ENCODE assay signal across 1 cellular context in the genomic region with DNA sequence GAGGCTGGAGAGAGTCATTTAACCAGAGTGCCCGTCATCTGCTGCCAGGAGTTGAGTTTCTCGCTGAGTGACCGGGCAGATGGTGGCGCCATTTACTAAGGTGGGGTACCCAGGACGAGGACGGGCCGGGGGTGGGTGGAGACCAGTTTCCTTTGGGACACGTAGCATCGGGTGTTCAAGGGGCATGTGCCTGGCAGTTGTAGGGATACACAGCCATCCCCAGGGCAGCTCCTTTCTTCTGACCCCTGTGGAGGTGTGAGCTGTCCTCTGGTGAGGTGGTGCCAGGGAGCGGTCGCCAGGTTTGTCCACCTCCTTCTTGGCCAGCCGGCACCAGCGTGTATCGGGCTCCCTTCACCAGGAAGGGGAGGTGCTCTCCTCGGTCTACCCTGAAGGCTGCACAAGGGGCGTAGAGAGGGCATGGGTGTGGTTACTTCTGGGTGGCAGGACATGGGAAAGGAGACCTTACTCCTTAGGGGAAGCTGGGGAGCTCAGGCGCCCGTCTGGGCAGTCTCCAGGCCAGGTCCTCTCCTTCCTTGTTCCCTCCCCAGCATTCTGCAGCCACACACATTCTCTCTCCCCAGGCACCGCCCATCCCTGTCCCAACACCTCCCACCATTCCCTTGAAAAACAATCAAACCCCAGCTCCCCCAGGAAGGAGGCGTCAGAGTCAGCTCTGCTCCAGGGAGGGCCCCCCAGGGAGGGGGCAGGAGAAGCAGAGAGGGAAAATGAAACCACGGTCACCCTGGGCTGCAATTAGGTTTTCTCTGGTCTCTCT.
A peak's percentile ranks its signal among the peaks of the same experiment; 100 is the strongest.
TF ChIP-seq lines count a peak whose summit lies in the region.

No MANE protein-coding gene starts in this region.

TF ChIP-seq in GM12878, 131 proteins besides CTCF, POLR2A, EP300 and RAD21 (continued from another document and continues in another):
- TF ChIP-seq, protein P1, sequence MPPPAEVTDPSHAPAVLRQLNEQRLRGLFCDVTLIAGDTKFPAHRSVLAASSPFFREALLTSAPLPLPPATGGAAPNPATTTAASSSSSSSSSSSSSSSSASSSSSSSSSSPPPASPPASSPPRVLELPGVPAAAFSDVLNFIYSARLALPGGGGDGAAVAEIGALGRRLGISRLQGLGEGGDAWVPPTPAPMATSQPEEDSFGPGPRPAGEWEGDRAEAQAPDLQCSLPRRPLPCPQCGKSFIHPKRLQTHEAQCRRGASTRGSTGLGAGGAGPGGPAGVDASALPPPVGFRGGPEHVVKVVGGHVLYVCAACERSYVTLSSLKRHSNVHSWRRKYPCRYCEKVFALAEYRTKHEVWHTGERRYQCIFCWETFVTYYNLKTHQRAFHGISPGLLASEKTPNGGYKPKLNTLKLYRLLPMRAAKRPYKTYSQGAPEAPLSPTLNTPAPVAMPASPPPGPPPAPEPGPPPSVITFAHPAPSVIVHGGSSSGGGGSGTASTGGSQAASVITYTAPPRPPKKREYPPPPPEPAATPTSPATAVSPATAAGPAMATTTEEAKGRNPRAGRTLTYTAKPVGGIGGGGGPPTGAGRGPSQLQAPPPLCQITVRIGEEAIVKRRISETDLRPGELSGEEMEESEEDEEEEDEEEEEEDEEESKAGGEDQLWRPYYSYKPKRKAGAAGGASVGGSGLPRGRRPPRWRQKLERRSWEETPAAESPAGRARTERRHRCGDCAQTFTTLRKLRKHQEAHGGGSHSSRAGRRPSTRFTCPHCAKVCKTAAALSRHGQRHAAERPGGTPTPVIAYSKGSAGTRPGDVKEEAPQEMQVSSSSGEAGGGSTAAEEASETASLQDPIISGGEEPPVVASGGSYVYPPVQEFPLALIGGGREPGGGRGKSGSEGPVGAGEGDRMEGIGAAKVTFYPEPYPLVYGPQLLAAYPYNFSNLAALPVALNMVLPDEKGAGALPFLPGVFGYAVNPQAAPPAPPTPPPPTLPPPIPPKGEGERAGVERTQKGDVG (CRISPR knock-in tag; IDR thresholded peaks at IDR 0.05): no peak
- TF ChIP-seq SPI1 (IDR thresholded peaks at IDR 0.05; ENCODE audit: borderline replicate concordance, insufficient read depth, low read depth, low read length) (no peak), PAX5 (IDR thresholded peaks at IDR 0.05; ENCODE audit: borderline replicate concordance, low read depth, low read length) (no peak), MEF2A (IDR thresholded peaks at IDR 0.05; ENCODE audit: insufficient read depth, low read depth, low read length) (no peak), ASH2L (IDR thresholded peaks at IDR 0.05; ENCODE audit: borderline replicate concordance, low read depth) (no peak), PAX8 (IDR thresholded peaks at IDR 0.05) (no peak), NR2F1 (conservative IDR thresholded peaks at IDR 0.05) (no peak), MTA2 (IDR thresholded peaks at IDR 0.05; ENCODE audit: low read depth) (no peak), FOXM1 (IDR thresholded peaks at IDR 0.05; ENCODE audit: low read depth, low read length) (no peak), SUZ12 (IDR thresholded peaks at IDR 0.05; ENCODE audit: unreplicated experiment) (no peak), NR2C1 (IDR thresholded peaks at IDR 0.05) (no peak), RB1 (IDR thresholded peaks at IDR 0.05; ENCODE audit: borderline replicate concordance) (0 out of 2 replicates have a peak, but pooled peaks have one; percentile 29), RFX5 (IDR thresholded peaks at IDR 0.05; ENCODE audit: low read depth, low read length) (peak; percentile 70), NBN (IDR thresholded peaks at IDR 0.05) (no peak; the same call in 1 of the 2 replicates), EZH2 (IDR thresholded peaks at IDR 0.05; ENCODE audit: borderline replicate concordance, control insufficient read depth, low read depth, low read length) (no peak), SMC3 (IDR thresholded peaks at IDR 0.05; ENCODE audit: borderline replicate concordance, low read length) (peak; percentile 81; the same call in 1 of the 2 replicates), YY1 (IDR thresholded peaks at IDR 0.05; ENCODE audit: low read depth, low read length) (no peak), ZZZ3 (IDR thresholded peaks at IDR 0.05; ENCODE audit: control insufficient read depth, insufficient read length, low read depth) (no peak), BCL11A (IDR thresholded peaks at IDR 0.05; ENCODE audit: low read depth, low read length) (no peak), MYC (IDR thresholded peaks at IDR 0.05; ENCODE audit: insufficient read depth, insufficient read length, insufficient replicate concordance, low read length, severe bottlenecking) (no peak), TARDBP (IDR thresholded peaks at IDR 0.05; ENCODE audit: borderline replicate concordance) (no peak), POU2F2 (IDR thresholded peaks at IDR 0.05; ENCODE audit: borderline replicate concordance, low read depth, low read length) (no peak), SIX5 (IDR thresholded peaks at IDR 0.05; ENCODE audit: low read depth, low read length, severe bottlenecking) (no peak), HCFC1 (IDR thresholded peaks at IDR 0.05; ENCODE audit: low read length) (no peak), GATAD2B (conservative IDR thresholded peaks at IDR 0.05; ENCODE audit: low read depth) (no peak), DPF2 (IDR thresholded peaks at IDR 0.05) (0 out of 2 replicates have a peak, but pooled peaks have one; percentile 27)
- TF ChIP-seq, protein P2, sequence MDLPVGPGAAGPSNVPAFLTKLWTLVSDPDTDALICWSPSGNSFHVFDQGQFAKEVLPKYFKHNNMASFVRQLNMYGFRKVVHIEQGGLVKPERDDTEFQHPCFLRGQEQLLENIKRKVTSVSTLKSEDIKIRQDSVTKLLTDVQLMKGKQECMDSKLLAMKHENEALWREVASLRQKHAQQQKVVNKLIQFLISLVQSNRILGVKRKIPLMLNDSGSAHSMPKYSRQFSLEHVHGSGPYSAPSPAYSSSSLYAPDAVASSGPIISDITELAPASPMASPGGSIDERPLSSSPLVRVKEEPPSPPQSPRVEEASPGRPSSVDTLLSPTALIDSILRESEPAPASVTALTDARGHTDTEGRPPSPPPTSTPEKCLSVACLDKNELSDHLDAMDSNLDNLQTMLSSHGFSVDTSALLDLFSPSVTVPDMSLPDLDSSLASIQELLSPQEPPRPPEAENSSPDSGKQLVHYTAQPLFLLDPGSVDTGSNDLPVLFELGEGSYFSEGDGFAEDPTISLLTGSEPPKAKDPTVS (IDR thresholded peaks at IDR 0.05; ENCODE audit: low read depth, low read length): no peak
- TF ChIP-seq, protein P3, sequence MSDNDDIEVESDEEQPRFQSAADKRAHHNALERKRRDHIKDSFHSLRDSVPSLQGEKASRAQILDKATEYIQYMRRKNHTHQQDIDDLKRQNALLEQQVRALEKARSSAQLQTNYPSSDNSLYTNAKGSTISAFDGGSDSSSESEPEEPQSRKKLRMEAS (IDR thresholded peaks at IDR 0.05; ENCODE audit: low read depth, low read length): no peak
- TF ChIP-seq, protein P4, sequence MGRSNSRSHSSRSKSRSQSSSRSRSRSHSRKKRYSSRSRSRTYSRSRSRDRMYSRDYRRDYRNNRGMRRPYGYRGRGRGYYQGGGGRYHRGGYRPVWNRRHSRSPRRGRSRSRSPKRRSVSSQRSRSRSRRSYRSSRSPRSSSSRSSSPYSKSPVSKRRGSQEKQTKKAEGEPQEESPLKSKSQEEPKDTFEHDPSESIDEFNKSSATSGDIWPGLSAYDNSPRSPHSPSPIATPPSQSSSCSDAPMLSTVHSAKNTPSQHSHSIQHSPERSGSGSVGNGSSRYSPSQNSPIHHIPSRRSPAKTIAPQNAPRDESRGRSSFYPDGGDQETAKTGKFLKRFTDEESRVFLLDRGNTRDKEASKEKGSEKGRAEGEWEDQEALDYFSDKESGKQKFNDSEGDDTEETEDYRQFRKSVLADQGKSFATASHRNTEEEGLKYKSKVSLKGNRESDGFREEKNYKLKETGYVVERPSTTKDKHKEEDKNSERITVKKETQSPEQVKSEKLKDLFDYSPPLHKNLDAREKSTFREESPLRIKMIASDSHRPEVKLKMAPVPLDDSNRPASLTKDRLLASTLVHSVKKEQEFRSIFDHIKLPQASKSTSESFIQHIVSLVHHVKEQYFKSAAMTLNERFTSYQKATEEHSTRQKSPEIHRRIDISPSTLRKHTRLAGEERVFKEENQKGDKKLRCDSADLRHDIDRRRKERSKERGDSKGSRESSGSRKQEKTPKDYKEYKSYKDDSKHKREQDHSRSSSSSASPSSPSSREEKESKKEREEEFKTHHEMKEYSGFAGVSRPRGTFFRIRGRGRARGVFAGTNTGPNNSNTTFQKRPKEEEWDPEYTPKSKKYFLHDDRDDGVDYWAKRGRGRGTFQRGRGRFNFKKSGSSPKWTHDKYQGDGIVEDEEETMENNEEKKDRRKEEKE (IDR thresholded peaks at IDR 0.05): no peak
- TF ChIP-seq, protein P5, sequence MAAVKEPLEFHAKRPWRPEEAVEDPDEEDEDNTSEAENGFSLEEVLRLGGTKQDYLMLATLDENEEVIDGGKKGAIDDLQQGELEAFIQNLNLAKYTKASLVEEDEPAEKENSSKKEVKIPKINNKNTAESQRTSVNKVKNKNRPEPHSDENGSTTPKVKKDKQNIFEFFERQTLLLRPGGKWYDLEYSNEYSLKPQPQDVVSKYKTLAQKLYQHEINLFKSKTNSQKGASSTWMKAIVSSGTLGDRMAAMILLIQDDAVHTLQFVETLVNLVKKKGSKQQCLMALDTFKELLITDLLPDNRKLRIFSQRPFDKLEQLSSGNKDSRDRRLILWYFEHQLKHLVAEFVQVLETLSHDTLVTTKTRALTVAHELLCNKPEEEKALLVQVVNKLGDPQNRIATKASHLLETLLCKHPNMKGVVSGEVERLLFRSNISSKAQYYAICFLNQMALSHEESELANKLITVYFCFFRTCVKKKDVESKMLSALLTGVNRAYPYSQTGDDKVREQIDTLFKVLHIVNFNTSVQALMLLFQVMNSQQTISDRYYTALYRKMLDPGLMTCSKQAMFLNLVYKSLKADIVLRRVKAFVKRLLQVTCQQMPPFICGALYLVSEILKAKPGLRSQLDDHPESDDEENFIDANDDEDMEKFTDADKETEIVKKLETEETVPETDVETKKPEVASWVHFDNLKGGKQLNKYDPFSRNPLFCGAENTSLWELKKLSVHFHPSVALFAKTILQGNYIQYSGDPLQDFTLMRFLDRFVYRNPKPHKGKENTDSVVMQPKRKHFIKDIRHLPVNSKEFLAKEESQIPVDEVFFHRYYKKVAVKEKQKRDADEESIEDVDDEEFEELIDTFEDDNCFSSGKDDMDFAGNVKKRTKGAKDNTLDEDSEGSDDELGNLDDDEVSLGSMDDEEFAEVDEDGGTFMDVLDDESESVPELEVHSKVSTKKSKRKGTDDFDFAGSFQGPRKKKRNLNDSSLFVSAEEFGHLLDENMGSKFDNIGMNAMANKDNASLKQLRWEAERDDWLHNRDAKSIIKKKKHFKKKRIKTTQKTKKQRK (IDR thresholded peaks at IDR 0.05; ENCODE audit: low read depth, low read length): no peak
- TF ChIP-seq, protein P6, sequence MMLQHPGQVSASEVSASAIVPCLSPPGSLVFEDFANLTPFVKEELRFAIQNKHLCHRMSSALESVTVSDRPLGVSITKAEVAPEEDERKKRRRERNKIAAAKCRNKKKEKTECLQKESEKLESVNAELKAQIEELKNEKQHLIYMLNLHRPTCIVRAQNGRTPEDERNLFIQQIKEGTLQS (IDR thresholded peaks at IDR 0.05; ENCODE audit: borderline replicate concordance, extremely low read depth, low read depth, low read length): no peak
- TF ChIP-seq, protein P7, sequence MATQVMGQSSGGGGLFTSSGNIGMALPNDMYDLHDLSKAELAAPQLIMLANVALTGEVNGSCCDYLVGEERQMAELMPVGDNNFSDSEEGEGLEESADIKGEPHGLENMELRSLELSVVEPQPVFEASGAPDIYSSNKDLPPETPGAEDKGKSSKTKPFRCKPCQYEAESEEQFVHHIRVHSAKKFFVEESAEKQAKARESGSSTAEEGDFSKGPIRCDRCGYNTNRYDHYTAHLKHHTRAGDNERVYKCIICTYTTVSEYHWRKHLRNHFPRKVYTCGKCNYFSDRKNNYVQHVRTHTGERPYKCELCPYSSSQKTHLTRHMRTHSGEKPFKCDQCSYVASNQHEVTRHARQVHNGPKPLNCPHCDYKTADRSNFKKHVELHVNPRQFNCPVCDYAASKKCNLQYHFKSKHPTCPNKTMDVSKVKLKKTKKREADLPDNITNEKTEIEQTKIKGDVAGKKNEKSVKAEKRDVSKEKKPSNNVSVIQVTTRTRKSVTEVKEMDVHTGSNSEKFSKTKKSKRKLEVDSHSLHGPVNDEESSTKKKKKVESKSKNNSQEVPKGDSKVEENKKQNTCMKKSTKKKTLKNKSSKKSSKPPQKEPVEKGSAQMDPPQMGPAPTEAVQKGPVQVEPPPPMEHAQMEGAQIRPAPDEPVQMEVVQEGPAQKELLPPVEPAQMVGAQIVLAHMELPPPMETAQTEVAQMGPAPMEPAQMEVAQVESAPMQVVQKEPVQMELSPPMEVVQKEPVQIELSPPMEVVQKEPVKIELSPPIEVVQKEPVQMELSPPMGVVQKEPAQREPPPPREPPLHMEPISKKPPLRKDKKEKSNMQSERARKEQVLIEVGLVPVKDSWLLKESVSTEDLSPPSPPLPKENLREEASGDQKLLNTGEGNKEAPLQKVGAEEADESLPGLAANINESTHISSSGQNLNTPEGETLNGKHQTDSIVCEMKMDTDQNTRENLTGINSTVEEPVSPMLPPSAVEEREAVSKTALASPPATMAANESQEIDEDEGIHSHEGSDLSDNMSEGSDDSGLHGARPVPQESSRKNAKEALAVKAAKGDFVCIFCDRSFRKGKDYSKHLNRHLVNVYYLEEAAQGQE (IDR thresholded peaks at IDR 0.05; ENCODE audit: low read depth, low read length): no peak
- TF ChIP-seq, protein P8, sequence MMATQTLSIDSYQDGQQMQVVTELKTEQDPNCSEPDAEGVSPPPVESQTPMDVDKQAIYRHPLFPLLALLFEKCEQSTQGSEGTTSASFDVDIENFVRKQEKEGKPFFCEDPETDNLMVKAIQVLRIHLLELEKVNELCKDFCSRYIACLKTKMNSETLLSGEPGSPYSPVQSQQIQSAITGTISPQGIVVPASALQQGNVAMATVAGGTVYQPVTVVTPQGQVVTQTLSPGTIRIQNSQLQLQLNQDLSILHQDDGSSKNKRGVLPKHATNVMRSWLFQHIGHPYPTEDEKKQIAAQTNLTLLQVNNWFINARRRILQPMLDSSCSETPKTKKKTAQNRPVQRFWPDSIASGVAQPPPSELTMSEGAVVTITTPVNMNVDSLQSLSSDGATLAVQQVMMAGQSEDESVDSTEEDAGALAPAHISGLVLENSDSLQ (IDR thresholded peaks at IDR 0.05): 0 out of 2 replicates have a peak, but pooled peaks have one; percentile 7
- TF ChIP-seq, protein P9, sequence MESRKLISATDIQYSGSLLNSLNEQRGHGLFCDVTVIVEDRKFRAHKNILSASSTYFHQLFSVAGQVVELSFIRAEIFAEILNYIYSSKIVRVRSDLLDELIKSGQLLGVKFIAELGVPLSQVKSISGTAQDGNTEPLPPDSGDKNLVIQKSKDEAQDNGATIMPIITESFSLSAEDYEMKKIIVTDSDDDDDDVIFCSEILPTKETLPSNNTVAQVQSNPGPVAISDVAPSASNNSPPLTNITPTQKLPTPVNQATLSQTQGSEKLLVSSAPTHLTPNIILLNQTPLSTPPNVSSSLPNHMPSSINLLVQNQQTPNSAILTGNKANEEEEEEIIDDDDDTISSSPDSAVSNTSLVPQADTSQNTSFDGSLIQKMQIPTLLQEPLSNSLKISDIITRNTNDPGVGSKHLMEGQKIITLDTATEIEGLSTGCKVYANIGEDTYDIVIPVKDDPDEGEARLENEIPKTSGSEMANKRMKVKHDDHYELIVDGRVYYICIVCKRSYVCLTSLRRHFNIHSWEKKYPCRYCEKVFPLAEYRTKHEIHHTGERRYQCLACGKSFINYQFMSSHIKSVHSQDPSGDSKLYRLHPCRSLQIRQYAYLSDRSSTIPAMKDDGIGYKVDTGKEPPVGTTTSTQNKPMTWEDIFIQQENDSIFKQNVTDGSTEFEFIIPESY (IDR thresholded peaks at IDR 0.05): no peak
- TF ChIP-seq, protein P10, sequence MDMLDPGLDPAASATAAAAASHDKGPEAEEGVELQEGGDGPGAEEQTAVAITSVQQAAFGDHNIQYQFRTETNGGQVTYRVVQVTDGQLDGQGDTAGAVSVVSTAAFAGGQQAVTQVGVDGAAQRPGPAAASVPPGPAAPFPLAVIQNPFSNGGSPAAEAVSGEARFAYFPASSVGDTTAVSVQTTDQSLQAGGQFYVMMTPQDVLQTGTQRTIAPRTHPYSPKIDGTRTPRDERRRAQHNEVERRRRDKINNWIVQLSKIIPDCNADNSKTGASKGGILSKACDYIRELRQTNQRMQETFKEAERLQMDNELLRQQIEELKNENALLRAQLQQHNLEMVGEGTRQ (IDR thresholded peaks at IDR 0.05; ENCODE audit: borderline replicate concordance, low read depth, low read length): no peak
